In genomic region chr1:182794802-182795201, GRCh38 we compare ENCODE assay signal across 23 cellular contexts. TPM values are rescaled to one million over a fixed set of nuclear protein-coding genes. Genes with fewer than 3 reads are reported as not detected.
DNase-seq lines count a peak whose midpoint lies in the region; ATAC-seq and TF ChIP-seq lines count a peak whose summit lies in the region.
"Had no signal": no experiment of that assay in that cellular context is flagged by ENCODE, and none has a peak within 500 bp of the region (broad histone marks: within the 10 kb centered on the region; RNA-seq: fewer than 3 reads in every experiment).

No MANE protein-coding gene starts in this region.

- peak overlapping the region; percentile 18; the same call in 1 of the 2 replicates for H3K4me2 ChIP-seq in BLaER1

- H3K4me3 Mint-ChIP-seq in neural crest cell = peak overlapping the region; percentile 65
- H3K4me3 Mint-ChIP-seq: activated naive CD4-positive, alpha-beta T cell treated with anti-CD3 and anti-CD28 coated beads for 36 hours; T-helper 2 cell treated with Interferon-gamma antibody and Interleukin-4, amounts not matched to agents 5 μg/mL and 100 μg/mL, for 36 hours; WTC11 had no signal

- no peak overlapping the region for H3K27ac ChIP-seq in BLaER1
- H3K27ac ChIP-seq in sigmoid colon = peak overlapping the region in 2 of 4 donors; percentile 9 to 31
- H3K27ac ChIP-seq: breast epithelium, C4-2B had no signal

- H3K27ac Mint-ChIP-seq in neural crest cell (ENCODE audit: unreplicated experiment) = no peak overlapping the region
- H3K27ac Mint-ChIP-seq: activated naive CD4-positive, alpha-beta T cell treated with anti-CD3 and anti-CD28 coated beads for 36 hours; progenitor cell of endocrine pancreas; T-helper 2 cell treated with Interferon-gamma antibody and Interleukin-4, amounts not matched to agents 5 μg/mL and 100 μg/mL, for 36 hours; WTC11 had no signal

- ATAC-seq in HG02642 (IDR thresholded peaks at IDR 0.05; ENCODE audit: poor library complexity, unreplicated experiment) (no peak), HG02588 (IDR thresholded peaks at IDR 0.05; ENCODE audit: unreplicated experiment) (no peak)
- ATAC-seq: SK-N-SH treated with all-trans-retinoic acid at 6 μM for 48 hours, WTC11 had no signal

- H3K9me3 ChIP-seq in BLaER1 = no peaks in the 10 kb centered on the region
- H3K9me3 ChIP-seq in sigmoid colon = no peaks in the 10 kb centered on the region
- H3K9me3 ChIP-seq: breast epithelium had no signal

- H3K4me1 ChIP-seq in BLaER1 = peaks cover 15% of the 10 kb centered on the region
- H3K4me1 ChIP-seq in sigmoid colon = peaks cover 0 to 6% (median 2%) of the 10 kb centered on the region in 4 donors
- H3K4me1 ChIP-seq: breast epithelium had no signal

- H3K27me3 ChIP-seq in BLaER1 (no peaks in the 10 kb centered on the region), sigmoid colon (no peaks in the 10 kb centered on the region)
- H3K27me3 ChIP-seq: breast epithelium had no signal

- TF ChIP-seq POLR2A in NB4 (IDR thresholded peaks at IDR 0.05; ENCODE audit: extremely low read depth, insufficient read length) (no peak), sigmoid colon (IDR thresholded peaks at IDR 0.05) (no peak)

- TF ChIP-seq CTCF in NB4 (IDR thresholded peaks at IDR 0.05; ENCODE audit: low read depth, low read length) (no peak), neural crest cell (conservative IDR thresholded peaks at IDR 0.05) (no peak), sigmoid colon (IDR thresholded peaks at IDR 0.05) (no peak)

- DNase-seq in NB4 (ENCODE audit: low read depth) (peak; percentile 45), foreskin melanocyte (peak; percentile 85), neural crest cell (ENCODE audit: low read depth, low spot score) (no peak), DMS79 treated with DMSO at 0.1 percent for 48 hours (lab: John Stamatoyannopoulos, UW) (no peak), sigmoid colon (no peak)
- DNase-seq: activated naive CD4-positive, alpha-beta T cell treated with anti-CD3 and anti-CD28 coated beads for 36 hours; amniotic stem cell; head of caudate nucleus; KG1; MM.1S; NCI-H187; NCI-H2171 treated with DMSO at 0.1 percent for 48 hours; NCI-H526 treated with DMSO at 0.1 percent for 48 hours; stimulated activated CD4-positive, alpha-beta T cell treated with anti-CD3 and anti-CD28 coated beads, Interleukin-2, amount 100 ng/mL, for 24 hours had no signal

- H3K36me3 Mint-ChIP-seq in neural crest cell (ENCODE audit: low read depth) = peaks cover 5% of the 10 kb centered on the region
- H3K36me3 Mint-ChIP-seq: WTC11 had no signal

- no peak overlapping the region for H3K9ac ChIP-seq in BLaER1

- no peak overlapping the region for H3K4me3 ChIP-seq in BLaER1
- no peak overlapping the region for H3K4me3 ChIP-seq in NB4 (ENCODE audit: low read depth, low read length)
- no peak overlapping the region for H3K4me3 ChIP-seq in sigmoid colon
- H3K4me3 ChIP-seq: breast epithelium had no signal

- peaks cover 11% of the 10 kb centered on the region for H3K27me3 Mint-ChIP-seq in neural crest cell (ENCODE audit: low read depth)

- 90 to 94% methylated on average over 3 of the region's 3 CpGs for WGBS in sigmoid colon, 2 donors

- H4K20me1 ChIP-seq in BLaER1 = no peaks in the 10 kb centered on the region

- peaks cover 37% of the 10 kb centered on the region for H3K4me1 Mint-ChIP-seq in neural crest cell

- H3K36me3 ChIP-seq in BLaER1 = no peaks in the 10 kb centered on the region
- peaks cover 0 to 8% (median 0%) of the 10 kb centered on the region in 4 donors for H3K36me3 ChIP-seq in sigmoid colon
- H3K36me3 ChIP-seq: breast epithelium had no signal

- intact Hi-C loops in sigmoid colon (cut with DNase I) = no loop called here

- no peak for TF ChIP-seq EP300 in sigmoid colon (IDR thresholded peaks at IDR 0.05)

- no peaks in the 10 kb centered on the region for H3K9me3 Mint-ChIP-seq in neural crest cell
- H3K9me3 Mint-ChIP-seq: activated naive CD4-positive, alpha-beta T cell treated with anti-CD3 and anti-CD28 coated beads for 36 hours; T-helper 2 cell treated with Interferon-gamma antibody and Interleukin-4, amounts not matched to agents 5 μg/mL and 100 μg/mL, for 36 hours; WTC11 had no signal

RNA-seq across cellular contexts. Expression of gene NPL, which starts 5.2 kb away (rescaled TPM):
- total RNA-seq in neural crest cell = 9.1 and 12.7 TPM in 2 replicates
- total RNA-seq in sigmoid colon = 10 to 100 TPM in 2 of 4 donors, 1 to 10 TPM in 2; 7.2 to 13.0 (median 11.1) TPM
- 10 to 100 TPM in 2 of 3 donors, 1 to 10 TPM in 1; 9.2 to 19.9 (median 12.6) TPM for polyA plus RNA-seq in sigmoid colon

RNA-seq across cellular contexts. Expression of gene DHX9, which starts 44.3 kb away (rescaled TPM):
- total RNA-seq in neural crest cell (404 and 426 TPM in 2 replicates), sigmoid colon (10 to 100 TPM; 66.4 to 75.4 (median 69.0) TPM)
- 10 to 100 TPM; 25.4 to 96.7 (median 37.8) TPM for polyA plus RNA-seq in sigmoid colon

Comparison
In these comparisons a context has a peak if more than half of its experiments do, and no peak if none do; other contexts are left out.
1. DNase-seq: peak in NB4 (single experiment) and foreskin melanocyte (single experiment); none in neural crest cell (single experiment), DMS79 treated with DMSO at 0.1 percent for 48 hours (single experiment) and sigmoid colon (single experiment).